26 cellular contexts compared by ENCODE assay signal in the genomic region with DNA sequence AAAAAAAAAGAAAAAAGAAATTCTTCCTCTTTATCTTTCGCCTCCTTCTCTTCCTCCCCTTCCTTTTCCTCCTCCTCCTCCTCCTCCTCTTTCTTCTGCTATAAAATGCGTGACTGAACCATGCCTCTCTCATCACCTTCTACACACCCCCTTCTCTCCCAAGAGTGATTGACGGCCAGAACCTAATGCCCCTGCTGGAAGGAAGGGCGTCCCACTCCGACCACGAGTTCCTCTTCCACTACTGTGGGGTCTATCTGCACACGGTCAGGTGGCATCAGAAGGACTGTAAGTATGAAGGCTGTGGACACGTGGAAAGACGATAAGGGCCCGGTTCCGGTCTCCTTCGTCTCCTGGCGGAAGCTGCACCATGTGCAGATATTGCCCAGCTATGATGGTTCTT. TPM values are rescaled to one million over a fixed set of nuclear protein-coding genes. Genes with fewer than 3 reads are reported as not detected.
"Had no signal": no experiment of that assay in that cellular context is flagged by ENCODE, and none has a peak within 500 bp of the region (broad histone marks: within the 10 kb centered on the region; RNA-seq: fewer than 3 reads in every experiment).

No MANE protein-coding gene starts in this region.

- DNase-seq: IMR-90; MG63; NCI-H1092 treated with DMSO at 0.1 percent for 48 hours; NCI-H1436; NCI-H187; NCI-H2029; NCI-H2081 treated with DMSO at 0.1 percent for 48 hours; NCI-H2171; NCI-H226; NCI-H446; NCI-H510A; NCI-H524 treated with DMSO at 0.1 percent for 48 hours; NCI-H69; NCI-H774; NK-92 treated with Interleukin-12 subunit alpha and Interleukin-12 subunit beta, amount 100 ng/mL, for 24 hours; OCI-M1; PC-9; Peyer's patch; SHP77 treated with DMSO at 0.1 percent for 48 hours; SJCRH30 had no signal

- ATAC-seq: HepG2, Right ventricle myocardium inferior, SK-N-SH treated with all-trans-retinoic acid at 6 μM for 48 hours had no signal

RNA-seq across cellular contexts. Expression of gene ARSF, which starts 12.2 kb away (rescaled TPM):
- total RNA-seq: HepG2; HT1080; IMR-90; PC-9; Peyer's patch; Right ventricle myocardium inferior; RPMI7951; T-helper 1 cell treated with Interleukin-12 subunit alpha and Interleukin-12 subunit beta and Interleukin-4 antibody, amounts not matched to agents 30 ng/mL and 1 ng/mL, for 36 hours had no signal

RNA-seq across cellular contexts. Expression of gene ARSH, which starts 22.7 kb away (rescaled TPM):
- total RNA-seq: HepG2; HT1080; IMR-90; PC-9; Peyer's patch; Right ventricle myocardium inferior; RPMI7951; SJCRH30; T-helper 1 cell treated with Interleukin-12 subunit alpha and Interleukin-12 subunit beta and Interleukin-4 antibody, amounts not matched to agents 30 ng/mL and 1 ng/mL, for 36 hours had no signal
